ENCODE assay signal across 1 cellular context in the genomic region with DNA sequence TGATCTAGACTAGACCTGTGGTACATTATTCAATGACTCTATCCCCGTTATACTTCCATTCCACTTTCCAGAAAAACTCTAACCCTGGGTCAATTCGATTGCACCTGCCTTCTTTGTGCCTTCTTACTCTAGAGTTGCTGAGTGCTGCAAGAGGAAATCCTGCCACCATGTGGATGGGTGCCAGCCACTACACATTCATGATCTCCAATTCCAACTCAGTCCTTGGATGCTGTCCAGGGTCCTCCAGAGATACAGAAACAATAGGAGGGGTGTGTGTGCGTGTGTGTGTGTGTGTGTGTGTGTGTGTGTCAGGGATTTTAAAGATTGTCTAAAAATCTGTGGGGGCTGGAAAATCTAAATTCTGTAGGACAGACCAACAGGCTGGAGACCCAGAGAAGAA.
A peak's percentile ranks its signal among the peaks of the same experiment; 100 is the strongest.
TF ChIP-seq lines count a peak whose summit lies in the region.

No MANE protein-coding gene starts in this region.

TF ChIP-seq in GM12878, 131 proteins besides CTCF, POLR2A, EP300 and RAD21 (continued from another document):
- TF ChIP-seq, protein P1, sequence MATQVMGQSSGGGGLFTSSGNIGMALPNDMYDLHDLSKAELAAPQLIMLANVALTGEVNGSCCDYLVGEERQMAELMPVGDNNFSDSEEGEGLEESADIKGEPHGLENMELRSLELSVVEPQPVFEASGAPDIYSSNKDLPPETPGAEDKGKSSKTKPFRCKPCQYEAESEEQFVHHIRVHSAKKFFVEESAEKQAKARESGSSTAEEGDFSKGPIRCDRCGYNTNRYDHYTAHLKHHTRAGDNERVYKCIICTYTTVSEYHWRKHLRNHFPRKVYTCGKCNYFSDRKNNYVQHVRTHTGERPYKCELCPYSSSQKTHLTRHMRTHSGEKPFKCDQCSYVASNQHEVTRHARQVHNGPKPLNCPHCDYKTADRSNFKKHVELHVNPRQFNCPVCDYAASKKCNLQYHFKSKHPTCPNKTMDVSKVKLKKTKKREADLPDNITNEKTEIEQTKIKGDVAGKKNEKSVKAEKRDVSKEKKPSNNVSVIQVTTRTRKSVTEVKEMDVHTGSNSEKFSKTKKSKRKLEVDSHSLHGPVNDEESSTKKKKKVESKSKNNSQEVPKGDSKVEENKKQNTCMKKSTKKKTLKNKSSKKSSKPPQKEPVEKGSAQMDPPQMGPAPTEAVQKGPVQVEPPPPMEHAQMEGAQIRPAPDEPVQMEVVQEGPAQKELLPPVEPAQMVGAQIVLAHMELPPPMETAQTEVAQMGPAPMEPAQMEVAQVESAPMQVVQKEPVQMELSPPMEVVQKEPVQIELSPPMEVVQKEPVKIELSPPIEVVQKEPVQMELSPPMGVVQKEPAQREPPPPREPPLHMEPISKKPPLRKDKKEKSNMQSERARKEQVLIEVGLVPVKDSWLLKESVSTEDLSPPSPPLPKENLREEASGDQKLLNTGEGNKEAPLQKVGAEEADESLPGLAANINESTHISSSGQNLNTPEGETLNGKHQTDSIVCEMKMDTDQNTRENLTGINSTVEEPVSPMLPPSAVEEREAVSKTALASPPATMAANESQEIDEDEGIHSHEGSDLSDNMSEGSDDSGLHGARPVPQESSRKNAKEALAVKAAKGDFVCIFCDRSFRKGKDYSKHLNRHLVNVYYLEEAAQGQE (IDR thresholded peaks at IDR 0.05; ENCODE audit: low read depth, low read length) = peak; percentile 84
- no peak for TF ChIP-seq SMAD1 (IDR thresholded peaks at IDR 0.05; ENCODE audit: low read depth, partially characterized antibody)
